ENCODE assay signal across 8 cellular contexts in genomic region chr11:119167933-119168332, GRCh38. TPM values are rescaled to one million over a fixed set of nuclear protein-coding genes. Genes with fewer than 3 reads are reported as not detected.
DNase-seq lines count a peak whose midpoint lies in the region; ATAC-seq and TF ChIP-seq lines count a peak whose summit lies in the region.

No MANE protein-coding gene starts in this region.

- intact Hi-C loops in Caco-2 (cut with micrococcal nuclease; ENCODE audit: unreplicated experiment): loop anchor here (1.0 kb wide), 1 partner anchor 29 kb away; no protein-coding TSS in a partner anchor

- TF ChIP-seq CTCF in Caco-2 (IDR thresholded peaks at IDR 0.05; ENCODE audit: insufficient read depth in 1 of 2, low read depth in 1 of 2, low read length in 1 of 2, severe bottlenecking in 1 of 2, unreplicated experiment in 1 of 2) (no peak), RWPE2 (IDR thresholded peaks at IDR 0.05; ENCODE audit: poor library complexity, severe bottlenecking) (no peak), endothelial cell (IDR thresholded peaks at IDR 0.05; ENCODE audit: unreplicated experiment) (no peak), osteoblast (IDR thresholded peaks at IDR 0.05; ENCODE audit: extremely low read depth, low read depth, low read length) (no peak)

- H3K4me3 Mint-ChIP-seq in Caco-2 (ENCODE audit: unreplicated experiment) (peak overlapping the region; percentile 39), endothelial cell (ENCODE audit: unreplicated experiment) (peak overlapping the region; percentile 77)

- H3K9me3 Mint-ChIP-seq in Caco-2 (ENCODE audit: unreplicated experiment) (no peaks in the 10 kb centered on the region), endothelial cell (ENCODE audit: unreplicated experiment) (no peaks in the 10 kb centered on the region)

- H3K27ac ChIP-seq in RWPE2 (ENCODE audit: poor library complexity, severe bottlenecking) (peak overlapping the region; percentile 69), osteoblast (ENCODE audit: low read depth, low read length) (peak overlapping the region; percentile 79)
- no peak overlapping the region for H3K27ac ChIP-seq in effector memory CD4-positive, alpha-beta T cell (ENCODE audit: insufficient read depth, low read length, poor library complexity, severe bottlenecking)

- H3K27me3 ChIP-seq in Caco-2 (replicated peaks; ENCODE audit: control insufficient read depth, insufficient read depth, low read length): no peaks in the 10 kb centered on the region
- no peaks in the 10 kb centered on the region for H3K27me3 ChIP-seq in RWPE2 (ENCODE audit: insufficient read depth, poor library complexity, severe bottlenecking)
- H3K27me3 ChIP-seq in osteoblast (ENCODE audit: insufficient read depth, low read length): no peaks in the 10 kb centered on the region
- H3K27me3 ChIP-seq in effector memory CD4-positive, alpha-beta T cell (replicated peaks; ENCODE audit: control insufficient read depth, insufficient read depth, low read length, poor library complexity, severe bottlenecking): no peaks in the 10 kb centered on the region

- no peaks in the 10 kb centered on the region for H3K4me1 Mint-ChIP-seq in Caco-2 (ENCODE audit: low read depth, unreplicated experiment)
- H3K4me1 Mint-ChIP-seq in endothelial cell (ENCODE audit: unreplicated experiment): peaks cover 12% of the 10 kb centered on the region

- no peaks in the 10 kb centered on the region for H3K9me3 ChIP-seq in Caco-2
- H3K9me3 ChIP-seq in RWPE2 (ENCODE audit: severe bottlenecking): no peaks in the 10 kb centered on the region
- H3K9me3 ChIP-seq in osteoblast (ENCODE audit: low read depth, low read length): no peaks in the 10 kb centered on the region
- H3K9me3 ChIP-seq in effector memory CD4-positive, alpha-beta T cell (ENCODE audit: control insufficient read depth, low read length): no peaks in the 10 kb centered on the region

- no TSS peak for BruUV-seq in Caco-2 (replicated peaks; lab: Mats Ljungman, UMichigan)

- H3K4me3 ChIP-seq in Caco-2 (ENCODE audit: low read depth, low read length) (no peak overlapping the region), RWPE2 (ENCODE audit: severe bottlenecking) (no peak overlapping the region), osteoblast (ENCODE audit: insufficient read depth, low read length) (peak overlapping the region; percentile 89)
- no peak overlapping the region for H3K4me3 ChIP-seq in effector memory CD4-positive, alpha-beta T cell (ENCODE audit: insufficient read depth, low read depth, low read length, poor library complexity, severe bottlenecking)

- no peak overlapping the region for H3K4me2 ChIP-seq in osteoblast (ENCODE audit: insufficient read depth, low read length)

- no peaks in the 10 kb centered on the region for H3K27me3 Mint-ChIP-seq in Caco-2 (ENCODE audit: insufficient read depth, unreplicated experiment)
- peaks cover 13% of the 10 kb centered on the region for H3K27me3 Mint-ChIP-seq in endothelial cell (ENCODE audit: unreplicated experiment)

- H2AFZ ChIP-seq in osteoblast (ENCODE audit: low read length): peak overlapping the region; percentile 47

- CTCF ChIA-PET in Caco-2 (lab: Charles Lee): interaction anchor here (2.0 kb wide), 1 partner anchor 66 kb away, joined by 9 read pairs; the partner anchor contains the start of gene DPAGT1

- H3K4me1 ChIP-seq in Caco-2 (peaks cover 4% of the 10 kb centered on the region; the same call in 1 of the 2 replicates), RWPE2 (ENCODE audit: insufficient read depth, poor library complexity, severe bottlenecking) (peaks cover 5% of the 10 kb centered on the region), osteoblast (ENCODE audit: insufficient read depth, low read length) (peaks cover 9% of the 10 kb centered on the region)
- H3K4me1 ChIP-seq in effector memory CD4-positive, alpha-beta T cell (ENCODE audit: control insufficient read depth, insufficient read depth, low read length, poor library complexity, severe bottlenecking): peaks cover 5% of the 10 kb centered on the region

- POLR2A ChIA-PET in Caco-2 (lab: Charles Lee): no interaction called here

- DNase-seq in Caco-2: no peak
- no peak for DNase-seq in RWPE2 (ENCODE audit: low spot score)
- DNase-seq in endothelial cell (ENCODE audit: low spot score): no peak
- DNase-seq in osteoblast (ENCODE audit: insufficient read length, low spot score, missing footprints): peak; percentile 89
- no peak for DNase-seq in NCI-H345 treated with DMSO at 0.1 percent for 48 hours (lab: John Stamatoyannopoulos, UW; ENCODE audit: unreplicated experiment)
- no peak for DNase-seq in effector memory CD4-positive, alpha-beta T cell
- DNase-seq in NK-92 (lab: John Stamatoyannopoulos, UW; ENCODE audit: unreplicated experiment): no peak

- H3K36me3 Mint-ChIP-seq in Caco-2 (ENCODE audit: insufficient read depth, unreplicated experiment) (no peaks in the 10 kb centered on the region), endothelial cell (ENCODE audit: low read depth, unreplicated experiment) (peaks cover 6% of the 10 kb centered on the region)

- peaks cover 3% of the 10 kb centered on the region for H3K79me2 ChIP-seq in osteoblast (ENCODE audit: insufficient read depth, low read length)

- H4K20me1 ChIP-seq in osteoblast (ENCODE audit: insufficient read depth, low read length): no peaks in the 10 kb centered on the region

- ATAC-seq in RWPE2 (ENCODE audit: low read depth): no peak
- no peak for ATAC-seq in GM18868 (IDR thresholded peaks at IDR 0.05; ENCODE audit: unreplicated experiment)

- H3K27ac Mint-ChIP-seq in Caco-2 (ENCODE audit: unreplicated experiment): no peak overlapping the region
- peak overlapping the region; percentile 81 for H3K27ac Mint-ChIP-seq in endothelial cell (ENCODE audit: unreplicated experiment)

- H3K36me3 ChIP-seq in Caco-2 (ENCODE audit: control insufficient read depth, insufficient read depth, low read length) (no peaks in the 10 kb centered on the region), RWPE2 (ENCODE audit: low read depth) (no peaks in the 10 kb centered on the region), osteoblast (ENCODE audit: insufficient read depth, low read length) (peaks cover 2% of the 10 kb centered on the region)
- no peaks in the 10 kb centered on the region for H3K36me3 ChIP-seq in effector memory CD4-positive, alpha-beta T cell (ENCODE audit: control insufficient read depth, insufficient read depth, low read length)

RNA-seq across cellular contexts. Expression of gene NLRX1, which starts 0.6 kb away (rescaled TPM):
- total RNA-seq in Caco-2 (2022) (7.2 and 8.0 TPM in 2 replicates), endothelial cell (ENCODE audit: unreplicated experiment) (12.3 TPM), osteoblast (24.2 and 29.7 TPM in 2 replicates)

RNA-seq across cellular contexts. Expression of gene NHERF4, which starts 17.3 kb away (rescaled TPM):
- 9.6 and 10.0 TPM in 2 replicates for total RNA-seq in Caco-2 (2022)
- not detected for total RNA-seq in endothelial cell (ENCODE audit: unreplicated experiment)
- total RNA-seq in osteoblast: not detected in 2 replicates

RNA-seq across cellular contexts. Expression of gene ABCG4, which starts 19.1 kb away (rescaled TPM):
- total RNA-seq in Caco-2 (2022) (0.18 TPM in 1 of 2 replicates, not detected in the other), endothelial cell (ENCODE audit: unreplicated experiment) (0.10 TPM), osteoblast (under 0.01 TPM in 1 of 2 replicates, not detected in the other)

RNA-seq across cellular contexts. Expression of gene CBL, which starts 38.2 kb away (rescaled TPM):
- 52.7 and 53.5 TPM in 2 replicates for total RNA-seq in Caco-2 (2022)
- 47.5 TPM for total RNA-seq in endothelial cell (ENCODE audit: unreplicated experiment)
- 9.0 and 9.7 TPM in 2 replicates for total RNA-seq in osteoblast

RNA-seq across cellular contexts. Expression of gene HINFP, which starts 46.6 kb away (rescaled TPM):
- total RNA-seq in Caco-2 (2022) (61.6 and 65.2 TPM in 2 replicates), endothelial cell (ENCODE audit: unreplicated experiment) (33.6 TPM), osteoblast (20.6 and 22.8 TPM in 2 replicates)

Comparison
In these comparisons a context has a peak if more than half of its experiments do, and no peak if none do; other contexts are left out.
1. RNA of gene NHERF4, which starts 17.3 kb away (total RNA-seq): 9.6 to 10.0 TPM in Caco-2; not detected in endothelial cell (single experiment) and not detected in osteoblast; every median in the first group is over 10 times any median in the second.